Comparison of ENCODE assay signal across 2 cellular contexts in the genomic region with DNA sequence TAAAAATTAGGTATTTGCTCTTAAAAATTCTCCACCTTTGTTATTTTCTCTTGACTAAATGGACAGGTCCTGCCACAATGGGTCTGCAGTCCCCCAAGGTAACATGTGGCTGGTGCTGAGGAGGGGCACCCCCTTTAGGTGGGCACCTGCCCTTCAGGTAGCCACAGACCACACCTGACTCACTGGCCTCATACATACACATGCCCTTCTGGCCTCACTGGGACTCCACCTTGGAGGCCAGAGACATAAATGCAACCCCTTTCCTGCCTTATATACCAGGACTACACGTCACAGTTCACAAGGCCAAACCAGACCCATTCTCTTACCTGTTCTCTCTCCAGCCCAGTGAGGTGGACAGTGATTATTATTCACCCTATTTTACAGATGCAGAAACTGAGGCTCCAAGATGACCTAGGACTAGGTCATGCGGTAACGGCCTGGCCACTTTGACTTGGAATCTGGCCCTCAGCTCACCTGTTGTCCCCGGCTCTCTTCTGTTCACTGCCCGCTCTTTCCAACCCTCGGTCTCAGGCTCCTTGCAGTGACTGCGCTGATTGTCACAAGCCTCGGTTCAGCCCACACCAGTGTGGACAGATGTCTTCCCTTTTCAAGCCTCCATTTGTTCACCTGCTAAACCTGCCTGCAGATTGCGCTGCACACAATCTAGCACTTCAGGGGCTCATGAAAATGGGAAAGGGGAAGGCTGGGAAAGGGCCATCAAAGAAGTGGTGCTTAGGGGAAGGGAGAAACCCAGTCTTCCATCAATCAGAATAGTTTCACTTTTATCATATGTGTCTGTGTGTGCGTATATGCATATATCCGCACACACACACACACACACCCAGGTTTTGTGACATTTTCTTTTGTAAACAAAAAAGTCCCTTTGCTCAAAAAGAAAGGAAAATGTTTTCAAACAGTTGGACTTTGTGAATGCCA.
TF ChIP-seq lines count a peak whose summit lies in the region.

No MANE protein-coding gene starts in this region.

TF ChIP-seq in HCT116, 20 proteins besides CTCF, POLR2A, EP300 and RAD21 (continued from another document):
- TF ChIP-seq SRF (IDR thresholded peaks at IDR 0.05; ENCODE audit: low read depth) (no peak), EGR1 (IDR thresholded peaks at IDR 0.05; ENCODE audit: low read depth) (no peak)

TF ChIP-seq in GM23338, 12 proteins besides CTCF, POLR2A, EP300 and RAD21:
- TF ChIP-seq REST (IDR thresholded peaks at IDR 0.05; ENCODE audit: unreplicated experiment) = no peak
- TF ChIP-seq, protein P1, sequence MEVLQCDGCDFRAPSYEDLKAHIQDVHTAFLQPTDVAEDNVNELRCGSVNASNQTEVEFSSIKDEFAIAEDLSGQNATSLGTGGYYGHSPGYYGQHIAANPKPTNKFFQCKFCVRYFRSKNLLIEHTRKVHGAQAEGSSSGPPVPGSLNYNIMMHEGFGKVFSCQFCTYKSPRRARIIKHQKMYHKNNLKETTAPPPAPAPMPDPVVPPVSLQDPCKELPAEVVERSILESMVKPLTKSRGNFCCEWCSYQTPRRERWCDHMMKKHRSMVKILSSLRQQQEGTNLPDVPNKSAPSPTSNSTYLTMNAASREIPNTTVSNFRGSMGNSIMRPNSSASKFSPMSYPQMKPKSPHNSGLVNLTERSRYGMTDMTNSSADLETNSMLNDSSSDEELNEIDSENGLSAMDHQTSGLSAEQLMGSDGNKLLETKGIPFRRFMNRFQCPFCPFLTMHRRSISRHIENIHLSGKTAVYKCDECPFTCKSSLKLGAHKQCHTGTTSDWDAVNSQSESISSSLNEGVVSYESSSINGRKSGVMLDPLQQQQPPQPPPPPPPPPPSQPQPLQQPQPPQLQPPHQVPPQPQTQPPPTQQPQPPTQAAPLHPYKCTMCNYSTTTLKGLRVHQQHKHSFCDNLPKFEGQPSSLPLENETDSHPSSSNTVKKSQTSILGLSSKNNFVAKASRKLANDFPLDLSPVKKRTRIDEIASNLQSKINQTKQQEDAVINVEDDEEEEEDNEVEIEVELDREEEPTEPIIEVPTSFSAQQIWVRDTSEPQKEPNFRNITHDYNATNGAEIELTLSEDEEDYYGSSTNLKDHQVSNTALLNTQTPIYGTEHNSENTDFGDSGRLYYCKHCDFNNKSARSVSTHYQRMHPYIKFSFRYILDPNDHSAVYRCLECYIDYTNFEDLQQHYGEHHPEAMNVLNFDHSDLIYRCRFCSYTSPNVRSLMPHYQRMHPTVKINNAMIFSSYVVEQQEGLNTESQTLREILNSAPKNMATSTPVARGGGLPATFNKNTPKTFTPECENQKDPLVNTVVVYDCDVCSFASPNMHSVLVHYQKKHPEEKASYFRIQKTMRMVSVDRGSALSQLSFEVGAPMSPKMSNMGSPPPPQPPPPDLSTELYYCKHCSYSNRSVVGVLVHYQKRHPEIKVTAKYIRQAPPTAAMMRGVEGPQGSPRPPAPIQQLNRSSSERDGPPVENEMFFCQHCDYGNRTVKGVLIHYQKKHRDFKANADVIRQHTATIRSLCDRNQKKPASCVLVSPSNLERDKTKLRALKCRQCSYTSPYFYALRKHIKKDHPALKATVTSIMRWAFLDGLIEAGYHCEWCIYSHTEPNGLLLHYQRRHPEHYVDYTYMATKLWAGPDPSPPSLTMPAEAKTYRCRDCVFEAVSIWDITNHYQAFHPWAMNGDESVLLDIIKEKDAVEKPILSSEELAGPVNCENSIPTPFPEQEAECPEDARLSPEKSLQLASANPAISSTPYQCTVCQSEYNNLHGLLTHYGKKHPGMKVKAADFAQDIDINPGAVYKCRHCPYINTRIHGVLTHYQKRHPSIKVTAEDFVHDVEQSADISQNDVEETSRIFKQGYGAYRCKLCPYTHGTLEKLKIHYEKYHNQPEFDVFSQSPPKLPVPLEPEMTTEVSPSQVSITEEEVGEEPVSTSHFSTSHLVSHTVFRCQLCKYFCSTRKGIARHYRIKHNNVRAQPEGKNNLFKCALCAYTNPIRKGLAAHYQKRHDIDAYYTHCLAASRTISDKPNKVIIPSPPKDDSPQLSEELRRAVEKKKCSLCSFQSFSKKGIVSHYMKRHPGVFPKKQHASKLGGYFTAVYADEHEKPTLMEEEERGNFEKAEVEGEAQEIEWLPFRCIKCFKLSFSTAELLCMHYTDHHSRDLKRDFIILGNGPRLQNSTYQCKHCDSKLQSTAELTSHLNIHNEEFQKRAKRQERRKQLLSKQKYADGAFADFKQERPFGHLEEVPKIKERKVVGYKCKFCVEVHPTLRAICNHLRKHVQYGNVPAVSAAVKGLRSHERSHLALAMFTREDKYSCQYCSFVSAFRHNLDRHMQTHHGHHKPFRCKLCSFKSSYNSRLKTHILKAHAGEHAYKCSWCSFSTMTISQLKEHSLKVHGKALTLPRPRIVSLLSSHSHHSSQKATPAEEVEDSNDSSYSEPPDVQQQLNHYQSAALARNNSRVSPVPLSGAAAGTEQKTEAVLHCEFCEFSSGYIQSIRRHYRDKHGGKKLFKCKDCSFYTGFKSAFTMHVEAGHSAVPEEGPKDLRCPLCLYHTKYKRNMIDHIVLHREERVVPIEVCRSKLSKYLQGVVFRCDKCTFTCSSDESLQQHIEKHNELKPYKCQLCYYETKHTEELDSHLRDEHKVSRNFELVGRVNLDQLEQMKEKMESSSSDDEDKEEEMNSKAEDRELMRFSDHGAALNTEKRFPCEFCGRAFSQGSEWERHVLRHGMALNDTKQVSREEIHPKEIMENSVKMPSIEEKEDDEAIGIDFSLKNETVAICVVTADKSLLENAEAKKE (CRISPR knock-in tag; IDR thresholded peaks at IDR 0.05) = no peak
- TF ChIP-seq ZNF331 (CRISPR knock-in tag; IDR thresholded peaks at IDR 0.05; ENCODE audit: low read depth) = no peak
- no peak for TF ChIP-seq EZH2 (IDR thresholded peaks at IDR 0.05; ENCODE audit: low read depth, unreplicated experiment)
- TF ChIP-seq EZH2phosphoT487 (IDR thresholded peaks at IDR 0.05; ENCODE audit: unreplicated experiment) = no peak
- TF ChIP-seq NANOG (IDR thresholded peaks at IDR 0.05; ENCODE audit: borderline replicate concordance) = no peak
- TF ChIP-seq CREB1 (CRISPR knock-in tag; IDR thresholded peaks at IDR 0.05; ENCODE audit: low read depth) = no peak
- TF ChIP-seq STAT1 (IDR thresholded peaks at IDR 0.05; ENCODE audit: unreplicated experiment) = no peak
- TF ChIP-seq ZNF114 (CRISPR knock-in tag; IDR thresholded peaks at IDR 0.05) = no peak
